Comparison of ENCODE assay signal across 6 cellular contexts in genomic region chr7:15397159-15397550, GRCh38.
"Had no signal": no experiment of that assay in that cellular context is flagged by ENCODE, and none has a peak within 500 bp of the region (broad histone marks: within the 10 kb centered on the region; RNA-seq: fewer than 3 reads in every experiment).

No MANE protein-coding gene starts in this region.

- H3K4me3 ChIP-seq: GM23338 had no signal

- H3K27me3 Mint-ChIP-seq: IgD-negative memory B cell had no signal

- H3K4me2 ChIP-seq: GM23338 had no signal

- H3K4me3 Mint-ChIP-seq: GM23338, H9 had no signal

- DNase-seq: H9, HCEC 1CT had no signal

- ATAC-seq: GM23338, HepG2 had no signal

- H3K36me3 Mint-ChIP-seq: IgD-negative memory B cell had no signal

- H3K27ac ChIP-seq: HL-60 had no signal

- H3K4me1 Mint-ChIP-seq: IgD-negative memory B cell had no signal
